20 cellular contexts compared by ENCODE assay signal in the genomic region with DNA sequence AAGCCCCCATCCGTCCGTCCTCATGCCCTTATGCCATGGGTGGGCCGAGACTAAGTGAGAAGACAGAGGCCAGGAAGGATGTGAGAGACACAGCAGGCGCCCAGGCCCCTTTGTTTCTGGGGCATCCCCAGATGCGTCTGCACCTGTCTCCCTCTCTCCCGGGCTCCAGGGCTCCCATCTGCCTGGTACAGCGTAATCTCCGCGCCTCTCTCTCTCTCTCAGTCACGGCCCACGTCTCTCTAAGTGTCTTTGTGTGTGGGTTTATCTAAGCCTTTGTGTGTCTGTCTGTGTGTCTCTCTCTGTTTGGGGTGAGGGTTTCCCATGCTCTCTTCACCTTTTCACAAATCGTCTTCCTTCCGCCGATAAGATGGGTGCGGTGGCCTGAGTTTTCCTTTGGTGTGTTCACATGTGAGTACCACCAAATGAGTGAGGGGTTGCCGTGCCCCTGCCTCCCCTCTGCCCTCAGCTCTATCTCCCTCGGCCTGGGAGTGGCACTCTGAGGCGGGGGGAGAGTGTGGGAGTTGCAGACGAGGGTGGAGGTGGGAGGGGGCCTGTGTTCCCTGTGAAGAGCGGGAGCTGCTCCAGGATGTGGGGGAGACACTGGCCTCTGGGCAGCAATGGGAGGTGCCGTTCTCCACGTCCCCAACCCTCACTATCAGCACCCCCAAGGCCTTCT. TPM values are rescaled to one million over a fixed set of nuclear protein-coding genes. Genes with fewer than 3 reads are reported as not detected.
DNase-seq lines count a peak whose midpoint lies in the region; ATAC-seq lines count a peak whose summit lies in the region.
"Had no signal": no experiment of that assay in that cellular context is flagged by ENCODE, and none has a peak within 500 bp of the region (broad histone marks: within the 10 kb centered on the region; RNA-seq: fewer than 3 reads in every experiment).

No MANE protein-coding gene starts in this region.

- DNase-seq in COLO668 (lab: John Stamatoyannopoulos, UW; ENCODE audit: unreplicated experiment) = peak; percentile 75
- peak; percentile 88 for DNase-seq in NCI-H1092 treated with DMSO at 0.1 percent for 48 hours (lab: John Stamatoyannopoulos, UW)
- DNase-seq in NCI-H2171 (lab: John Stamatoyannopoulos, UW) = peak; percentile 73
- peak; percentile 41 for DNase-seq in SHP77 treated with DMSO at 0.1 percent for 48 hours (lab: John Stamatoyannopoulos, UW)
- DNase-seq in immature natural killer cell = no peak
- no peak for DNase-seq in naive thymus-derived CD8-positive, alpha-beta T cell
- DNase-seq: activated CD4-positive, alpha-beta T cell treated with anti-CD3 and anti-CD28 coated beads, Interleukin-2, amount 50 U/mL, for 4 hours; activated naive CD4-positive, alpha-beta T cell treated with Interleukin-2 at 50 U/mL for 16 hours; aorta; cerebellar nuclear complex; DND-41; hippocampal formation; mesenchymal stem cell; NCI-H2029; T-helper 1 cell had no signal

- POLR2A ChIA-PET in naive thymus-derived CD8-positive, alpha-beta T cell (lab: Charles Lee) = no interaction called here

- ATAC-seq in HG03159 (IDR thresholded peaks at IDR 0.05; ENCODE audit: unreplicated experiment) (no peak), GM18909 (IDR thresholded peaks at IDR 0.05; ENCODE audit: poor library complexity, unreplicated experiment) (no peak)
- ATAC-seq in naive thymus-derived CD8-positive, alpha-beta T cell = no peak
- ATAC-seq: Right ventricle myocardium inferior; stimulated activated memory B cell treated with anti-CD40 and anti-IgM and Interleukin-4, amounts not matched to agents 10 μg/mL and 1 μg/mL and 100 μg/mL, for 72 hours had no signal

- no peaks in the 10 kb centered on the region for H3K9me3 Mint-ChIP-seq in immature natural killer cell
- H3K9me3 Mint-ChIP-seq in naive thymus-derived CD8-positive, alpha-beta T cell = no peaks in the 10 kb centered on the region
- H3K9me3 Mint-ChIP-seq: stimulated activated memory B cell treated with anti-CD40 and anti-IgM and Interleukin-4, amounts not matched to agents 10 μg/mL and 1 μg/mL and 100 μg/mL, for 72 hours had no signal

- no peak overlapping the region for H3K27ac Mint-ChIP-seq in immature natural killer cell
- H3K27ac Mint-ChIP-seq in naive thymus-derived CD8-positive, alpha-beta T cell = no peak overlapping the region
- H3K27ac Mint-ChIP-seq: stimulated activated memory B cell treated with anti-CD40 and anti-IgM and Interleukin-4, amounts not matched to agents 10 μg/mL and 1 μg/mL and 100 μg/mL, for 72 hours had no signal

- no peak overlapping the region for H3K4me3 Mint-ChIP-seq in immature natural killer cell
- no peak overlapping the region for H3K4me3 Mint-ChIP-seq in naive thymus-derived CD8-positive, alpha-beta T cell
- H3K4me3 Mint-ChIP-seq: stimulated activated memory B cell treated with anti-CD40 and anti-IgM and Interleukin-4, amounts not matched to agents 10 μg/mL and 1 μg/mL and 100 μg/mL, for 72 hours had no signal

- H3K36me3 Mint-ChIP-seq in immature natural killer cell = no peaks in the 10 kb centered on the region
- H3K36me3 Mint-ChIP-seq in naive thymus-derived CD8-positive, alpha-beta T cell = no peaks in the 10 kb centered on the region
- H3K36me3 Mint-ChIP-seq: stimulated activated memory B cell treated with anti-CD40 and anti-IgM and Interleukin-4, amounts not matched to agents 10 μg/mL and 1 μg/mL and 100 μg/mL, for 72 hours had no signal

- H3K4me1 Mint-ChIP-seq in immature natural killer cell = peaks cover 2 to 6% of the 10 kb centered on the region in 2 donors
- peaks cover under 1 to 5% (median 2%) of the 10 kb centered on the region in 4 donors for H3K4me1 Mint-ChIP-seq in naive thymus-derived CD8-positive, alpha-beta T cell

- H3K27me3 Mint-ChIP-seq in immature natural killer cell (ENCODE audit: low read depth in 3 of 3) = peaks cover 0 to 4% (median 4%) of the 10 kb centered on the region in 3 donors
- peaks cover 5 to 44% (median 17%) of the 10 kb centered on the region in 5 donors for H3K27me3 Mint-ChIP-seq in naive thymus-derived CD8-positive, alpha-beta T cell

RNA-seq across cellular contexts. Expression of a gene that starts 25.8 kb away (rescaled TPM):
- 1 to 10 TPM in 1 of 3 donors, under 1 TPM in 1, not detected in 1; 0.52 to 1.2 TPM for polyA plus RNA-seq in immature natural killer cell
- total RNA-seq in naive thymus-derived CD8-positive, alpha-beta T cell = under 1 TPM in 1 of 2 experiments, not detected in 1; 0.10 TPM
- not detected for polyA plus RNA-seq in naive thymus-derived CD8-positive, alpha-beta T cell

RNA-seq across cellular contexts. Expression of a gene that starts 48.3 kb away (rescaled TPM):
- not detected for polyA plus RNA-seq in immature natural killer cell
- total RNA-seq in naive thymus-derived CD8-positive, alpha-beta T cell = under 1 TPM in 1 of 2 experiments, not detected in 1; 0.05 TPM
- polyA plus RNA-seq in naive thymus-derived CD8-positive, alpha-beta T cell = not detected
- total RNA-seq: kidney epithelial cell had no signal
- polyA plus RNA-seq: aorta had no signal

Comparison
In these comparisons a context has a peak if more than half of its experiments do, and no peak if none do; other contexts are left out.
1. DNase-seq: peak in COLO668 (single experiment), NCI-H1092 treated with DMSO at 0.1 percent for 48 hours (single experiment), NCI-H2171 (single experiment) and SHP77 treated with DMSO at 0.1 percent for 48 hours (single experiment); none in immature natural killer cell (0 of 3) and naive thymus-derived CD8-positive, alpha-beta T cell (0 of 10).